In the genomic region with DNA sequence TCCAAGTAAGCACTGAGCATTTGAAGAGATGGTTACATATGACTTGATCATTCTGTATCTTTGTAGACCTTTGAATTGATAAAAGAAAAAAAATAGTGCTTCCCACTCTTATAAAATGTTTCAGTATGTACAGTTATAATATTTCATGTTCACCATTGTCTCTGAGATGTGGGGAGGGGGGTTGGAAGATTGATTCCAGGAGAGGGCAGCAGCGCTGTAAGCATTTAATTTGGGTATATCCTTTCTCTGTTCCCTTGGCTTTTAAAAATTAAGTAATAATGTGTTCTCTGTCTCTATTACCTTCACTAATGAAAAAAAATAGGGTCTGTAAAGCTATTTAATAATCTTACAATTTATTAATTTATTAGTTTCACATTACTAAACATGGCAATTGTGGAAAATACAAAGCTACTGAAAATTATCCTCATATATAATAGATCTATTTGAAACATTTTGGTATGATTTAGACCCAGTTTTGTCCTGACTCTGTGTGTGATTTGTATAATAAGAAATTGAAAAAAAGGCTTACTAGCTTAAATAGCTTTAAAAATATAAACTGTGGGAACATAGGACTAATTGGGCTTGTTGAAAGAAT, we compare ENCODE assay signal across 9 cellular contexts.
DNase-seq lines count a peak whose midpoint lies in the region; ATAC-seq, FAIRE-seq and TF ChIP-seq lines count a peak whose summit lies in the region.
"Had no signal": no experiment of that assay in that cellular context is flagged by ENCODE, and none has a peak within 500 bp of the region (broad histone marks: within the 10 kb centered on the region; RNA-seq: fewer than 3 reads in every experiment).

No MANE protein-coding gene starts in this region.

- H3K9ac ChIP-seq in keratinocyte (ENCODE audit: control insufficient read depth, extremely low read depth, insufficient read depth, low read length), result no peak overlapping the region

- no peak for FAIRE-seq in keratinocyte (lab: Jason Lieb, UNC)

- ATAC-seq in stimulated activated naive B cell treated with anti-CD40 and anti-IgM and Interleukin-4, amounts not matched to agents 10 μg/mL and 1 μg/mL and 100 μg/mL, for 72 hours (replicated peaks), result no peak
- ATAC-seq in GM18511 (IDR thresholded peaks at IDR 0.05; ENCODE audit: unreplicated experiment), result no peak

- H3K27me3 Mint-ChIP-seq in Calu3 (ENCODE audit: unreplicated experiment), result no peaks in the 10 kb centered on the region
- H3K27me3 Mint-ChIP-seq in stimulated activated naive B cell treated with anti-CD40 and anti-IgM and Interleukin-4, amounts not matched to agents 10 μg/mL and 1 μg/mL and 100 μg/mL, for 72 hours, result no peaks in the 10 kb centered on the region
- no peaks in the 10 kb centered on the region for H3K27me3 Mint-ChIP-seq in activated naive CD4-positive, alpha-beta T cell treated with anti-CD3 and anti-CD28 coated beads for 36 hours (ENCODE audit: low read depth)

- no peaks in the 10 kb centered on the region for H3K9me1 ChIP-seq in keratinocyte (ENCODE audit: control insufficient read depth, extremely low read depth, insufficient read depth, low read length)

- TF ChIP-seq CTCF in Calu3 (IDR thresholded peaks at IDR 0.05; ENCODE audit: unreplicated experiment), result peak; percentile 55
- peak; percentile 16 to 58 (median 22) for TF ChIP-seq CTCF in keratinocyte (optimal IDR thresholded peaks at IDR 0.05 in 1 of 3, IDR thresholded peaks at IDR 0.05 in 1 of 3, conservative IDR thresholded peaks at IDR 0.05 in 1 of 3; ENCODE audit: extremely low read depth in 1 of 3, insufficient read depth in 2 of 3, low read length in 3 of 3)

- no peak overlapping the region for H3K27ac Mint-ChIP-seq in Calu3 (ENCODE audit: unreplicated experiment)
- no peak overlapping the region for H3K27ac Mint-ChIP-seq in stimulated activated naive B cell treated with anti-CD40 and anti-IgM and Interleukin-4, amounts not matched to agents 10 μg/mL and 1 μg/mL and 100 μg/mL, for 72 hours
- H3K27ac Mint-ChIP-seq in activated naive CD4-positive, alpha-beta T cell treated with anti-CD3 and anti-CD28 coated beads for 36 hours, result no peak overlapping the region

- no peak overlapping the region for H2AFZ ChIP-seq in keratinocyte (ENCODE audit: control insufficient read depth, low read length)

- intact Hi-C loops in Calu3 (cut with micrococcal nuclease; ENCODE audit: unreplicated experiment), result loop anchor here (5.0 to 10.0 kb wide), 5 partner anchors 127 to 1057 kb away; no protein-coding TSS in a partner anchor
- intact Hi-C loops in activated naive CD4-positive, alpha-beta T cell treated with anti-CD3 and anti-CD28 coated beads for 36 hours (cut with micrococcal nuclease), result loop anchor here (5.0 kb wide), 1 partner anchor 168 kb away; no protein-coding TSS in a partner anchor

- no peak overlapping the region for H3K4me2 ChIP-seq in keratinocyte (ENCODE audit: control insufficient read depth, extremely low read depth, insufficient read depth, low read depth, low read length)

- no peaks in the 10 kb centered on the region for H3K9me3 Mint-ChIP-seq in Calu3 (ENCODE audit: low read depth, unreplicated experiment)
- H3K9me3 Mint-ChIP-seq in stimulated activated naive B cell treated with anti-CD40 and anti-IgM and Interleukin-4, amounts not matched to agents 10 μg/mL and 1 μg/mL and 100 μg/mL, for 72 hours, result peaks cover 0 to 2% of the 10 kb centered on the region in 2 donors
- peaks cover 2% of the 10 kb centered on the region for H3K9me3 Mint-ChIP-seq in activated naive CD4-positive, alpha-beta T cell treated with anti-CD3 and anti-CD28 coated beads for 36 hours

- no peaks in the 10 kb centered on the region for H3K27me3 ChIP-seq in keratinocyte (ENCODE audit: control insufficient read depth, extremely low read depth, insufficient read depth, low read length)

- H4K20me1 ChIP-seq in keratinocyte (ENCODE audit: control insufficient read depth, extremely low read depth, insufficient read depth, low read length), result no peaks in the 10 kb centered on the region

- no peaks in the 10 kb centered on the region for H3K36me3 ChIP-seq in keratinocyte (ENCODE audit: control insufficient read depth in 2 of 2, extremely low read depth in 1 of 2, insufficient read depth in 2 of 2, low read length in 2 of 2)

- no peak overlapping the region for H3K4me3 ChIP-seq in keratinocyte (ENCODE audit: control insufficient read depth in 2 of 3, extremely low read depth in 1 of 3, insufficient read depth in 2 of 3, low read depth in 1 of 3, low read length in 3 of 3)

- BruUV-seq in Calu3 (replicated peaks; lab: Mats Ljungman, UMichigan), result no TSS peak

- H3K9me3 ChIP-seq in keratinocyte (ENCODE audit: control insufficient read depth, low read depth, low read length), result no peaks in the 10 kb centered on the region

- H3K4me3 Mint-ChIP-seq in Calu3 (ENCODE audit: low read depth, unreplicated experiment), result no peak overlapping the region
- no peak overlapping the region for H3K4me3 Mint-ChIP-seq in stimulated activated naive B cell treated with anti-CD40 and anti-IgM and Interleukin-4, amounts not matched to agents 10 μg/mL and 1 μg/mL and 100 μg/mL, for 72 hours
- H3K4me3 Mint-ChIP-seq in activated naive CD4-positive, alpha-beta T cell treated with anti-CD3 and anti-CD28 coated beads for 36 hours, result no peak overlapping the region

- CTCF ChIA-PET in Calu3 (lab: Charles Lee), result interaction anchor here (0.6 to 4.3 kb wide), 5 partner anchors 50 to 718 kb away, joined by 3 to 73 read pairs (median 6); a partner anchor contains a TSS
- CTCF ChIA-PET in activated naive CD4-positive, alpha-beta T cell treated with anti-CD3 and anti-CD28 coated beads for 36 hours (lab: Charles Lee), result interaction anchor here (0.6 kb wide), 1 partner anchor 75 kb away, joined by 4 read pairs; no protein-coding TSS in a partner anchor

- DNase-seq in Calu3 (peak; percentile 56), HT1080 (ENCODE audit: low read depth) (peak; percentile 27), SK-N-DZ (ENCODE audit: low spot score) (peak; percentile 35), keratinocyte (ENCODE audit: low read depth, low spot score) (no peak)
- DNase-seq in stimulated activated naive B cell treated with anti-CD40 and anti-IgM and Interleukin-4, amounts not matched to agents 10 μg/mL and 1 μg/mL and 100 μg/mL, for 72 hours, result no peak
- no peak for DNase-seq in activated naive CD4-positive, alpha-beta T cell treated with anti-CD3 and anti-CD28 coated beads for 36 hours
- DNase-seq in stimulated activated CD4-positive, alpha-beta T cell treated with anti-CD3 and anti-CD28 coated beads, Interleukin-2, amount 100 ng/mL, for 24 hours, result no peak
- DNase-seq: stimulated activated CD4-positive, alpha-beta T cell treated with anti-CD3 and anti-CD28 coated beads, Interleukin-4, amount 100 ng/mL, for 24 hours had no signal

- dilution Hi-C loops in keratinocyte (cut with MboI; ENCODE audit: extremely low pct_ligation_motif_present, low sequenced_read_pairs), result no loop called here

- no peak overlapping the region for H3K27ac ChIP-seq in keratinocyte (ENCODE audit: control insufficient read depth, insufficient read depth, low read length)

- peaks cover 82% of the 10 kb centered on the region for H3K4me1 Mint-ChIP-seq in Calu3 (ENCODE audit: low read depth, unreplicated experiment)
- peaks cover 7 to 10% of the 10 kb centered on the region in 2 donors for H3K4me1 Mint-ChIP-seq in stimulated activated naive B cell treated with anti-CD40 and anti-IgM and Interleukin-4, amounts not matched to agents 10 μg/mL and 1 μg/mL and 100 μg/mL, for 72 hours
- H3K4me1 Mint-ChIP-seq in activated naive CD4-positive, alpha-beta T cell treated with anti-CD3 and anti-CD28 coated beads for 36 hours (ENCODE audit: low read depth), result peaks cover 9% of the 10 kb centered on the region

- H3K4me1 ChIP-seq in keratinocyte (ENCODE audit: control insufficient read depth, extremely low read depth, insufficient read depth, low read length), result peaks cover 24% of the 10 kb centered on the region

- no peaks in the 10 kb centered on the region for H3K79me2 ChIP-seq in keratinocyte (ENCODE audit: control insufficient read depth, insufficient read depth, low read length)

- H3K36me3 Mint-ChIP-seq in Calu3 (ENCODE audit: insufficient read depth, unreplicated experiment), result peaks cover 19% of the 10 kb centered on the region
- peaks cover 7 to 10% of the 10 kb centered on the region in 2 donors for H3K36me3 Mint-ChIP-seq in stimulated activated naive B cell treated with anti-CD40 and anti-IgM and Interleukin-4, amounts not matched to agents 10 μg/mL and 1 μg/mL and 100 μg/mL, for 72 hours
- H3K36me3 Mint-ChIP-seq in activated naive CD4-positive, alpha-beta T cell treated with anti-CD3 and anti-CD28 coated beads for 36 hours (ENCODE audit: low read depth), result peaks cover 32% of the 10 kb centered on the region

Comparison
In these comparisons a context has a peak if more than half of its experiments do, and no peak if none do; other contexts are left out.
1. DNase-seq: peak in Calu3 (single experiment), HT1080 (single experiment) and SK-N-DZ (single experiment); none in keratinocyte (single experiment), stimulated activated naive B cell treated with anti-CD40 and anti-IgM and Interleukin-4, amounts not matched to agents 10 μg/mL and 1 μg/mL and 100 μg/mL, for 72 hours (single experiment), activated naive CD4-positive, alpha-beta T cell treated with anti-CD3 and anti-CD28 coated beads for 36 hours (single experiment) and stimulated activated CD4-positive, alpha-beta T cell treated with anti-CD3 and anti-CD28 coated beads, Interleukin-2, amount 100 ng/mL, for 24 hours (0 of 2).